17 cellular contexts compared by ENCODE assay signal in genomic region chr11:26943636-26944035, GRCh38. TPM values are rescaled to one million over a fixed set of nuclear protein-coding genes. Genes with fewer than 3 reads are reported as not detected.
"Had no signal": no experiment of that assay in that cellular context is flagged by ENCODE, and none has a peak within 500 bp of the region (broad histone marks: within the 10 kb centered on the region; RNA-seq: fewer than 3 reads in every experiment).

No MANE protein-coding gene starts in this region.

- DNase-seq: activated CD4-positive, alpha-beta memory T cell treated with anti-CD3 and anti-CD28 coated beads for 36 hours; activated CD4-positive, alpha-beta T cell treated with anti-CD3 and anti-CD28 coated beads for 1 hour; activated gamma-delta T cell treated with Interleukin-2 at 50 U/mL for 16 hours; activated T-cell treated with anti-CD3 and anti-CD28 coated beads for 4 hours; brain microvascular endothelial cell; central memory CD4-positive, alpha-beta T cell; left ventricle myocardium superior; psoas muscle; right lobe of liver; stimulated activated CD4-positive, alpha-beta T cell treated with anti-CD3 and anti-CD28 coated beads, Interleukin-4, amount 100 ng/mL, for 24 hours; T-helper 17 cell; WERI-Rb-1 had no signal

- H3K27me3 ChIP-seq: brain microvascular endothelial cell, right lobe of liver had no signal

- H3K4me1 ChIP-seq: psoas muscle had no signal

- H3K27ac ChIP-seq: brain microvascular endothelial cell, psoas muscle, right lobe of liver, WERI-Rb-1 had no signal

- H3K36me3 ChIP-seq: brain microvascular endothelial cell, right lobe of liver, WERI-Rb-1 had no signal

- ATAC-seq: activated naive CD4-positive, alpha-beta T cell treated with anti-CD3 and anti-CD28 coated beads, Interleukin-2, amount 50 U/mL, for 72 hours; left ventricle myocardium superior; psoas muscle; right lobe of liver; stimulated activated effector memory CD8-positive, alpha-beta T cell treated with anti-CD3 and anti-CD28 coated beads, Interleukin-12 subunit alpha, Interleukin-12 subunit beta, amount 100 ng/mL, for 72 hours; T-helper 17 cell had no signal

- H3K4me3 ChIP-seq: psoas muscle, right lobe of liver had no signal

- H3K9me3 ChIP-seq: psoas muscle, right lobe of liver had no signal

RNA-seq across cellular contexts. Expression of gene FIBIN, which starts 50.3 kb away (rescaled TPM):
- total RNA-seq: activated CD4-positive, alpha-beta memory T cell treated with anti-CD3 and anti-CD28 coated beads for 36 hours; activated naive CD4-positive, alpha-beta T cell treated with anti-CD3 and anti-CD28 coated beads, Interleukin-2, amount 50 U/mL, for 72 hours; activated T-helper 1 cell treated with anti-CD3 and anti-CD28 coated beads, Interleukin-12 subunit alpha, Interleukin-12 subunit beta, Interleukin-2, Interleukin-4 antibody, amounts not matched to agents 30 ng/mL and 10 ng/mL and 1 ng/mL, durations not matched to agents 14 hours and 24 hours and 36 hours; epithelial cell of proximal tubule; T-helper 17 cell had no signal
- polyA plus RNA-seq: neural cell had no signal
